In genomic region chr2:196068271-196069209, GRCh38 we compare ENCODE assay signal across 8 cellular contexts. TPM values are rescaled to one million over a fixed set of nuclear protein-coding genes. Genes with fewer than 3 reads are reported as not detected.
DNase-seq lines count a peak whose midpoint lies in the region; ATAC-seq, FAIRE-seq and TF ChIP-seq lines count a peak whose summit lies in the region.

TSS of gene DNAH7 (minus strand) at chr2:196068837. CDS start at chr2:196068711, 126 bp downstream.

- intact Hi-C loops in adrenal gland (cut with DNase I) (no loop called here), left cardiac atrium (cut with DNase I) (loop anchor here in 1 of 2 donors (5.0 kb wide), 1 partner anchor 401 kb away; no protein-coding TSS in a partner anchor)

- H3K36me3 Mint-ChIP-seq in type B pancreatic cell = no peaks in the 10 kb centered on the region

- H3K27ac ChIP-seq in adrenal gland = peak within 1 kb of the TSS in 3 of 5 donors; percentile 2 to 79 (median 71)

- H3K36me3 ChIP-seq in adrenal gland (replicated peaks in 1 of 2) = no peaks in the 10 kb centered on the region

- TF ChIP-seq CTCF in adrenal gland (IDR thresholded peaks at IDR 0.05) = peak in 5 of 6 experiments; percentile 8 to 74 (median 60)
- peak; percentile 94 for TF ChIP-seq CTCF in type B pancreatic cell (conservative IDR thresholded peaks at IDR 0.05)

- H3K4me3 Mint-ChIP-seq in type B pancreatic cell = peak within 1 kb of the TSS; percentile 97

- H3K27me3 ChIP-seq in adrenal gland = no peaks in the 10 kb centered on the region

- H3K9me3 ChIP-seq in adrenal gland (replicated peaks in 1 of 3) = no peaks in the 10 kb centered on the region

- H3K4me1 ChIP-seq in adrenal gland (replicated peaks in 1 of 2) = peaks cover 0 to 9% of the 10 kb centered on the region in 2 donors

- peak; percentile 97 for FAIRE-seq in GM12891 (lab: Jason Lieb, UNC)

- ATAC-seq in HG02798 (IDR thresholded peaks at IDR 0.05; ENCODE audit: poor library complexity, unreplicated experiment) (peak; percentile 98), left cardiac atrium (peak; percentile 96 to 99)

- H3K27ac Mint-ChIP-seq in type B pancreatic cell = peak within 1 kb of the TSS; percentile 95

- 1 to 6% (median 2%) methylated on average over 29 to 53 of the region's 53 CpGs for WGBS in adrenal gland, 4 donors

- H3K4me3 ChIP-seq in adrenal gland = peak within 1 kb of the TSS; percentile 7 to 86 (median 62)

- DNase-seq in GM12891 (ENCODE audit: insufficient read length, low spot score) = peak; percentile 72
- peak; percentile 61 for DNase-seq in NCI-H1436 (lab: John Stamatoyannopoulos, UW)
- DNase-seq in SW480 (ENCODE audit: low spot score) = peak; percentile 75
- peak; percentile 90 to 96 (median 93) for DNase-seq in adrenal gland
- peak; percentile 92 for DNase-seq in left cardiac atrium
- DNase-seq in pons (ENCODE audit: low spot score) = peak; percentile 82
- peak; percentile 89 for DNase-seq in type B pancreatic cell (ENCODE audit: extremely low spot score, unreplicated experiment)

- H3K27me3 Mint-ChIP-seq in type B pancreatic cell = peaks cover 7% of the 10 kb centered on the region

- H3K9me3 Mint-ChIP-seq in type B pancreatic cell = no peaks in the 10 kb centered on the region

- TF ChIP-seq POLR2A in GM12891 (IDR thresholded peaks at IDR 0.05; ENCODE audit: low read depth, low read length) = peak; percentile 21; the same call in 1 of the 2 replicates
- TF ChIP-seq POLR2A in adrenal gland (IDR thresholded peaks at IDR 0.05) = peak in 1 of 2 donors; percentile 58

- peaks cover 6% of the 10 kb centered on the region for H3K4me1 Mint-ChIP-seq in type B pancreatic cell (ENCODE audit: unreplicated experiment)

TF ChIP-seq in GM12891, 5 proteins besides CTCF, POLR2A, EP300 and RAD21:
- TF ChIP-seq POLR2AphosphoS5 (IDR thresholded peaks at IDR 0.05; ENCODE audit: low read depth, low read length) = no peak
- peak; percentile 61; the same call in 1 of the 2 replicates for TF ChIP-seq POU2F2 (IDR thresholded peaks at IDR 0.05; ENCODE audit: low read depth, low read length)
- TF ChIP-seq PAX5 (IDR thresholded peaks at IDR 0.05; ENCODE audit: insufficient read depth, low read length, severe bottlenecking) = no peak
- 0 out of 2 replicates have a peak, but pooled peaks have one; percentile 4 for TF ChIP-seq SPI1 (IDR thresholded peaks at IDR 0.05; ENCODE audit: low read depth, low read length)
- no peak for TF ChIP-seq TAF1 (IDR thresholded peaks at IDR 0.05; ENCODE audit: low read depth, low read length)

RNA-seq across cellular contexts. Expression of gene DNAH7, which starts in this region (rescaled TPM):
- polyA plus RNA-seq in GM12891 (2012; ENCODE audit: low read depth, missing spikeins) = 0.08 TPM
- total RNA-seq in adrenal gland (1 to 10 TPM in 6 of 8 donors, under 1 TPM in 2; 0.36 to 3.6 (median 1.8) TPM), left cardiac atrium (under 1 TPM; 0.44 to 0.50 TPM), type B pancreatic cell (ENCODE audit: low replicate concordance) (1.4 and 7.5 TPM in 2 replicates)
- polyA plus RNA-seq in adrenal gland = 1 to 10 TPM; 1.1 to 1.4 (median 1.3) TPM

Comparison
In these comparisons a context has a peak if more than half of its experiments do, and no peak if none do; other contexts are left out.
1. Peak in every context shown above with its lines: DNase-seq, ATAC-seq, H3K4me3 ChIP-seq and H3K27ac ChIP-seq.
2. Peak in DNase-seq and ATAC-seq in left cardiac atrium; RNA of the gene not detected or under 1 TPM.